16 cellular contexts compared by ENCODE assay signal in genomic region chr6:34663371-34663770, GRCh38. TPM values are rescaled to one million over a fixed set of nuclear protein-coding genes. Genes with fewer than 3 reads are reported as not detected.
DNase-seq lines count a peak whose midpoint lies in the region; TF ChIP-seq lines count a peak whose summit lies in the region.
"Had no signal": no experiment of that assay in that cellular context is flagged by ENCODE, and none has a peak within 500 bp of the region (broad histone marks: within the 10 kb centered on the region; RNA-seq: fewer than 3 reads in every experiment).

No MANE protein-coding gene starts in this region.

- TF ChIP-seq POLR2A in spleen (IDR thresholded peaks at IDR 0.05), result no peak

- peaks cover 23% of the 10 kb centered on the region for H3K36me3 Mint-ChIP-seq in T-helper 2 cell treated with Interferon-gamma antibody and Interleukin-4, amounts not matched to agents 5 μg/mL and 100 μg/mL, for 36 hours (ENCODE audit: low read depth)

- H3K4me1 ChIP-seq in SJSA1 (replicated peaks), result peaks cover 18% of the 10 kb centered on the region
- H3K4me1 ChIP-seq in fibroblast of lung (ENCODE audit: control insufficient read depth, extremely low read depth, insufficient read depth, low read length), result peaks cover 6% of the 10 kb centered on the region
- peaks cover 9 to 96% (median 49%) of the 10 kb centered on the region in 6 donors for H3K4me1 ChIP-seq in spleen
- H3K4me1 ChIP-seq in neuronal stem cell (ENCODE audit: control insufficient read depth in 2 of 2, insufficient read depth in 1 of 2, low read depth in 1 of 2, low read length in 2 of 2), result peaks cover 0 to 2% of the 10 kb centered on the region in 2 donors

- intact Hi-C loops in spleen (cut with DNase I; ENCODE audit: low total_unique reads), result no loop called here

- H3K9me3 Mint-ChIP-seq in T-helper 2 cell treated with Interferon-gamma antibody and Interleukin-4, amounts not matched to agents 5 μg/mL and 100 μg/mL, for 36 hours, result no peaks in the 10 kb centered on the region

- H3K23ac ChIP-seq in neuronal stem cell (ENCODE audit: low read depth, low read length, poor library complexity), result no peak overlapping the region

- no peak overlapping the region for H3K4me3 ChIP-seq in SJSA1
- H3K4me3 ChIP-seq in fibroblast of lung (replicated peaks in 1 of 4; ENCODE audit: control extremely low read depth in 1 of 4, insufficient read depth in 1 of 4, low read depth in 3 of 4, low read length in 4 of 4), result no peak overlapping the region
- H3K4me3 ChIP-seq in spleen, result no peak overlapping the region
- no peak overlapping the region for H3K4me3 ChIP-seq in neuronal stem cell (ENCODE audit: low read length in 2 of 2)
- H3K4me3 ChIP-seq: suprapubic skin had no signal

- H3K27ac Mint-ChIP-seq in T-helper 2 cell treated with Interferon-gamma antibody and Interleukin-4, amounts not matched to agents 5 μg/mL and 100 μg/mL, for 36 hours, result peak overlapping the region; percentile 61

- no peak overlapping the region for H2BK12ac ChIP-seq in neuronal stem cell (ENCODE audit: low read length)

- H3K27me3 Mint-ChIP-seq in T-helper 2 cell treated with Interferon-gamma antibody and Interleukin-4, amounts not matched to agents 5 μg/mL and 100 μg/mL, for 36 hours (ENCODE audit: low read depth), result no peaks in the 10 kb centered on the region
- H3K27me3 Mint-ChIP-seq: naive thymus-derived CD4-positive, alpha-beta T cell had no signal

- no peak overlapping the region for H3K4me2 ChIP-seq in fibroblast of lung (ENCODE audit: extremely low read depth, insufficient read depth, low read length)
- no peak overlapping the region for H3K4me2 ChIP-seq in neuronal stem cell (ENCODE audit: insufficient read depth, low read length, poor library complexity, severe bottlenecking)

- H3K9me3 ChIP-seq in SJSA1 (replicated peaks) (no peaks in the 10 kb centered on the region), fibroblast of lung (ENCODE audit: control insufficient read depth, insufficient read depth, low read depth, low read length) (no peaks in the 10 kb centered on the region), spleen (no peaks in the 10 kb centered on the region), neuronal stem cell (replicated peaks in 1 of 2; ENCODE audit: control insufficient read depth in 2 of 2, insufficient read depth in 1 of 2, low read depth in 1 of 2, low read length in 2 of 2) (no peaks in the 10 kb centered on the region)
- H3K9me3 ChIP-seq: suprapubic skin had no signal

- no peak for DNase-seq in T-helper 2 cell treated with Interferon-gamma antibody and Interleukin-4, amounts not matched to agents 5 μg/mL and 100 μg/mL, for 36 hours (ENCODE audit: low spot score)
- DNase-seq in T-helper 2 cell (no peak), SJSA1 (ENCODE audit: low read depth in 1 of 2, low spot score in 2 of 2) (no peak), fibroblast of lung (ENCODE audit: low read depth in 2 of 2) (no peak), spleen (no peak), ureter (ENCODE audit: low spot score) (no peak), neuronal stem cell (ENCODE audit: low spot score) (no peak), DMS 273 (lab: John Stamatoyannopoulos, UW; ENCODE audit: unreplicated experiment) (no peak)
- DNase-seq: 8988T; effector memory CD4-positive, alpha-beta T cell; kidney glomerular epithelial cell; naive thymus-derived CD4-positive, alpha-beta T cell; NCI-H1436 treated with DMSO at 0.1 percent for 48 hours; NCI-H510A; Right ventricle myocardium superior had no signal

- no peaks in the 10 kb centered on the region for H3K79me1 ChIP-seq in neuronal stem cell (ENCODE audit: low read depth, low read length)

- H4K8ac ChIP-seq in neuronal stem cell (ENCODE audit: low read depth, low read length), result no peak overlapping the region

- H3K4me1 Mint-ChIP-seq in T-helper 2 cell treated with Interferon-gamma antibody and Interleukin-4, amounts not matched to agents 5 μg/mL and 100 μg/mL, for 36 hours (ENCODE audit: low read depth), result peaks cover 55% of the 10 kb centered on the region

- peak overlapping the region; percentile 30 for H3K4me3 Mint-ChIP-seq in T-helper 2 cell treated with Interferon-gamma antibody and Interleukin-4, amounts not matched to agents 5 μg/mL and 100 μg/mL, for 36 hours

- H3K27ac ChIP-seq in SJSA1 (peak overlapping the region; percentile 45), fibroblast of lung (ENCODE audit: insufficient read depth, low read length) (peak overlapping the region; percentile 77), spleen (peak overlapping the region in 6 of 8 donors; percentile 61 to 79 (median 68)), neuronal stem cell (replicated peaks; ENCODE audit: low read length) (no peak overlapping the region)

- H2AFZ ChIP-seq in fibroblast of lung (ENCODE audit: low read length) (no peak overlapping the region), neuronal stem cell (ENCODE audit: low read length) (no peak overlapping the region)

- H3K18ac ChIP-seq in neuronal stem cell (ENCODE audit: low read length), result no peak overlapping the region

- H2BK120ac ChIP-seq in neuronal stem cell (ENCODE audit: low read depth, low read length), result no peak overlapping the region

- H3K4ac ChIP-seq in neuronal stem cell (ENCODE audit: low read length), result no peak overlapping the region

- H3K27me3 ChIP-seq in SJSA1 (replicated peaks), result no peaks in the 10 kb centered on the region
- H3K27me3 ChIP-seq in fibroblast of lung (ENCODE audit: control insufficient read depth, insufficient read depth, low read length), result no peaks in the 10 kb centered on the region
- no peaks in the 10 kb centered on the region for H3K27me3 ChIP-seq in spleen (replicated peaks in 1 of 7)
- H3K27me3 ChIP-seq in neuronal stem cell (ENCODE audit: control insufficient read depth in 3 of 3, insufficient read depth in 3 of 3, low read depth in 1 of 3, low read length in 3 of 3), result no peaks in the 10 kb centered on the region
- H3K27me3 ChIP-seq: suprapubic skin had no signal

- no peaks in the 10 kb centered on the region for H4K20me1 ChIP-seq in fibroblast of lung (ENCODE audit: control insufficient read depth, extremely low read depth, insufficient read depth, low read length)

- TF ChIP-seq CTCF in fibroblast of lung (conservative IDR thresholded peaks at IDR 0.05 in 1 of 2, IDR thresholded peaks at IDR 0.05 in 1 of 2; ENCODE audit: low read depth in 1 of 2, low read length in 2 of 2) (no peak), spleen (IDR thresholded peaks at IDR 0.05 in 8 of 11, conservative IDR thresholded peaks at IDR 0.05 in 3 of 11) (no peak)

- H3K9ac ChIP-seq in fibroblast of lung (ENCODE audit: insufficient read depth, low read length) (no peak overlapping the region), neuronal stem cell (ENCODE audit: low read depth, low read length, poor library complexity) (no peak overlapping the region)

- H4K91ac ChIP-seq in neuronal stem cell (ENCODE audit: low read depth, low read length, poor library complexity), result no peak overlapping the region

- no peak overlapping the region for H2BK15ac ChIP-seq in neuronal stem cell (ENCODE audit: low read length)

- no peak overlapping the region for H3K14ac ChIP-seq in neuronal stem cell (ENCODE audit: low read length)

- H3K79me2 ChIP-seq in fibroblast of lung (ENCODE audit: control insufficient read depth, insufficient read depth, low read length), result peaks cover 57% of the 10 kb centered on the region

- no peak overlapping the region for H2BK5ac ChIP-seq in neuronal stem cell (ENCODE audit: low read length)

- no peak overlapping the region for H2AK5ac ChIP-seq in neuronal stem cell (ENCODE audit: low read depth, low read length)

- H3K36me3 ChIP-seq in SJSA1 (no peaks in the 10 kb centered on the region), fibroblast of lung (ENCODE audit: control insufficient read depth, insufficient read depth, low read length) (no peaks in the 10 kb centered on the region), spleen (no peaks in the 10 kb centered on the region), neuronal stem cell (replicated peaks in 1 of 2; ENCODE audit: control insufficient read depth in 2 of 2, insufficient read depth in 2 of 2, low read length in 2 of 2) (no peaks in the 10 kb centered on the region)
- H3K36me3 ChIP-seq: suprapubic skin had no signal

- WGBS in spleen, 5 donors, result 78 to 87% (median 81%) methylated on average over 2 of the region's 2 CpGs
- WGBS in neuronal stem cell (ENCODE audit: extremely low coverage in 2 of 2, insufficient read length in 2 of 2, insufficient replicate concordance in 1 of 2), 2 donors, result no CpG with 5 or more reads among the region's 2 CpGs

RNA-seq across cellular contexts. Expression of gene ILRUN, which starts 33.2 kb away (rescaled TPM):
- 28.7 and 47.8 TPM in 2 replicates for total RNA-seq in SJSA1 (2014; rRNA removed; shearing (Covaris generic))
- total RNA-seq in fibroblast of lung, result 51.6 and 60.1 TPM in 2 replicates
- polyA plus RNA-seq in fibroblast of lung, result 44.1 and 49.9 TPM in 2 replicates
- polyA plus RNA-seq in fibroblast of lung (2012), result 46.5 and 48.2 TPM in 2 replicates
- polyA minus RNA-seq in fibroblast of lung (ENCODE audit: low replicate concordance), result 90.4 and 90.6 TPM in 2 replicates
- total RNA-seq in spleen, result 10 to 100 TPM; 49.4 to 75.5 (median 64.2) TPM
- polyA plus RNA-seq in spleen, result 10 to 100 TPM; 14.6 to 44.3 (median 19.2) TPM
- total RNA-seq in ureter, result 61.3 TPM
- 35.6 TPM for polyA plus RNA-seq in neuronal stem cell (2013, experiment 1 of 2)
- 38.0 TPM for polyA plus RNA-seq in neuronal stem cell (2013, experiment 2 of 2)
